ENCODE assay signal across 1 cellular context in genomic region chrX:12996934-12997435, GRCh38.
TF ChIP-seq lines count a peak whose summit lies in the region.

No MANE protein-coding gene starts in this region.

TF ChIP-seq in K562, 482 proteins besides CTCF, POLR2A, EP300 and RAD21 (continues in another document):
- TF ChIP-seq MAFG (tag; conservative IDR thresholded peaks at IDR 0.05) (peak; percentile 51; the same call in 1 of the 2 replicates), CEBPB (tag; IDR thresholded peaks at IDR 0.05) (0 out of 2 replicates have a peak, but pooled peaks have one; percentile 15), TFAP4 (CRISPR knock-in tag; IDR thresholded peaks at IDR 0.05; ENCODE audit: borderline replicate concordance) (no peak), PHF8 (IDR thresholded peaks at IDR 0.05; ENCODE audit: borderline replicate concordance, low read length) (no peak), ZNF609 (CRISPR knock-in tag; IDR thresholded peaks at IDR 0.05; ENCODE audit: borderline replicate concordance) (no peak), ZNF175 (CRISPR knock-in tag; IDR thresholded peaks at IDR 0.05; ENCODE audit: low read depth) (no peak), CBX5 (IDR thresholded peaks at IDR 0.05; ENCODE audit: borderline replicate concordance, low read depth) (no peak), FOXA1 (IDR thresholded peaks at IDR 0.05; ENCODE audit: borderline replicate concordance) (no peak), ZNF124 (CRISPR knock-in tag; IDR thresholded peaks at IDR 0.05) (no peak), PATZ1 (CRISPR knock-in tag; IDR thresholded peaks at IDR 0.05; ENCODE audit: borderline replicate concordance) (no peak), CREB5 (CRISPR knock-in tag; IDR thresholded peaks at IDR 0.05) (no peak), NFE2 (IDR thresholded peaks at IDR 0.05; ENCODE audit: low read depth) (peak; percentile 54), PURB (CRISPR knock-in tag; IDR thresholded peaks at IDR 0.05; ENCODE audit: low read depth) (no peak), SOX6 (IDR thresholded peaks at IDR 0.05) (peak; percentile 62), E2F6 (IDR thresholded peaks at IDR 0.05; ENCODE audit: borderline replicate concordance in 1 of 2, extremely low read depth in 1 of 2, insufficient read depth in 1 of 2, insufficient read length in 1 of 2, low read depth in 1 of 2, low read length in 1 of 2, poor library complexity in 1 of 2, severe bottlenecking in 1 of 2) (no peak), ZNF253 (CRISPR knock-in tag; conservative IDR thresholded peaks at IDR 0.05) (no peak), SPI1 (IDR thresholded peaks at IDR 0.05; ENCODE audit: borderline replicate concordance, low read depth, low read length) (no peak), NRF1 (conservative IDR thresholded peaks at IDR 0.05 in 1 of 2, IDR thresholded peaks at IDR 0.05 in 1 of 2) (no peak), PHF20 (IDR thresholded peaks at IDR 0.05; ENCODE audit: partially characterized antibody) (no peak), RCOR1 (IDR thresholded peaks at IDR 0.05; ENCODE audit: borderline replicate concordance in 1 of 2, low read depth in 2 of 2, low read length in 2 of 2) (0 out of 4 replicates have a peak, but pooled peaks of 1 of the 2 experiments have one; percentile 46), NR2C2 (CRISPR knock-in tag; IDR thresholded peaks at IDR 0.05) (no peak), NR2C2 (tag; IDR thresholded peaks at IDR 0.05) (peak; percentile 35; the same call in 1 of the 2 replicates), RBM25 (IDR thresholded peaks at IDR 0.05; ENCODE audit: low read depth, low read length, severe bottlenecking) (peak; percentile 33), ZBTB17 (CRISPR knock-in tag; IDR thresholded peaks at IDR 0.05) (no peak), COPS2 (conservative IDR thresholded peaks at IDR 0.05) (no peak), NCOA1 (IDR thresholded peaks at IDR 0.05; ENCODE audit: low read depth) (no peak), MIER1 (IDR thresholded peaks at IDR 0.05; ENCODE audit: low read depth) (no peak), ZNF232 (CRISPR knock-in tag; IDR thresholded peaks at IDR 0.05) (no peak), ZNF324 (CRISPR knock-in tag; IDR thresholded peaks at IDR 0.05) (no peak), KDM1A (IDR thresholded peaks at IDR 0.05) (peak in 1 of 2 experiments; percentile 23; a peak in 1 of 4 replicates), STAG1 (CRISPR knock-in tag; IDR thresholded peaks at IDR 0.05; ENCODE audit: borderline replicate concordance) (no peak), ETS2 (tag; IDR thresholded peaks at IDR 0.05; ENCODE audit: borderline replicate concordance, poor library complexity, severe bottlenecking) (no peak), ZNF134 (CRISPR knock-in tag; conservative IDR thresholded peaks at IDR 0.05) (peak; percentile 97), ZNF316 (IDR thresholded peaks at IDR 0.05) (peak; percentile 44), EP400 (IDR thresholded peaks at IDR 0.05) (no peak), NR2C1 (IDR thresholded peaks at IDR 0.05) (no peak), NR2C1 (tag; IDR thresholded peaks at IDR 0.05) (peak; percentile 42; the same call in 1 of the 2 replicates), OTX1 (CRISPR knock-in tag; IDR thresholded peaks at IDR 0.05) (no peak), TOE1 (IDR thresholded peaks at IDR 0.05; ENCODE audit: borderline replicate concordance) (no peak), TOE1 (CRISPR knock-in tag; IDR thresholded peaks at IDR 0.05; ENCODE audit: borderline replicate concordance, low read depth) (no peak), SNAPC5 (CRISPR knock-in tag; IDR thresholded peaks at IDR 0.05) (no peak), POLR2AphosphoS5 (IDR thresholded peaks at IDR 0.05; ENCODE audit: control insufficient read depth, insufficient read depth, low read depth, low read length) (no peak), C11orf30 (IDR thresholded peaks at IDR 0.05; ENCODE audit: low read depth) (peak; percentile 60), KLF10 (CRISPR knock-in tag; IDR thresholded peaks at IDR 0.05) (no peak), ZFP36 (IDR thresholded peaks at IDR 0.05; ENCODE audit: low read depth, low read length, partially characterized antibody) (no peak), ZNF639 (CRISPR knock-in tag; conservative IDR thresholded peaks at IDR 0.05 in 1 of 2, IDR thresholded peaks at IDR 0.05 in 1 of 2) (no peak), E2F8 (IDR thresholded peaks at IDR 0.05; ENCODE audit: low read depth, partially characterized antibody) (no peak), ZBTB26 (CRISPR knock-in tag; IDR thresholded peaks at IDR 0.05) (no peak), MITF (IDR thresholded peaks at IDR 0.05) (no peak), FOS (IDR thresholded peaks at IDR 0.05; ENCODE audit: extremely low read depth, insufficient read length) (no peak), HNRNPK (IDR thresholded peaks at IDR 0.05; ENCODE audit: low read depth, low read length, poor library complexity, severe bottlenecking) (no peak), NR3C1 (CRISPR knock-in tag; IDR thresholded peaks at IDR 0.05) (no peak), ETV5 (CRISPR knock-in tag; IDR thresholded peaks at IDR 0.05; ENCODE audit: low read depth) (no peak), ESRRA (IDR thresholded peaks at IDR 0.05; ENCODE audit: borderline replicate concordance, low read depth) (peak; percentile 67)
